ENCODE assay signal across 27 cellular contexts in genomic region chr9:89646189-89646588, GRCh38. TPM values are rescaled to one million over a fixed set of nuclear protein-coding genes. Genes with fewer than 3 reads are reported as not detected.
A peak's percentile ranks its signal among the peaks of the same experiment; 100 is the strongest.
DNase-seq lines count a peak whose midpoint lies in the region; ATAC-seq, FAIRE-seq and TF ChIP-seq lines count a peak whose summit lies in the region.
"Had no signal": no experiment of that assay in that cellular context is flagged by ENCODE, and none has a peak within 500 bp of the region (broad histone marks: within the 10 kb centered on the region; RNA-seq: fewer than 3 reads in every experiment).

No MANE protein-coding gene starts in this region.

- H3K36me3 Mint-ChIP-seq in dendritic cell treated with granulocyte-macrophage colony-stimulating factor and Interleukin-4, amounts not matched to agents 40 ng/mL and 50 ng/mL, for 4 days (ENCODE audit: low read depth) = no peaks in the 10 kb centered on the region
- H3K36me3 Mint-ChIP-seq: CD14-positive monocyte; CD4-positive, alpha-beta memory T cell; CD4-positive, CD25-positive, alpha-beta regulatory T cell; CD8-positive, alpha-beta memory T cell had no signal

- no peak for ATAC-seq in HepG2
- ATAC-seq in right lobe of liver = no peak
- no peak for ATAC-seq in SK-N-SH treated with all-trans-retinoic acid at 6 μM for 48 hours
- ATAC-seq: GM12878 had no signal

- in situ Hi-C loops in HepG2 (cut with HindIII; ENCODE audit: extremely low pct_ligation_motif_present, low pct_unique_long_range_greater_than_20kb) = no loop called here

- H3K4me3 ChIP-seq in HepG2 (replicated peaks in 1 of 3; ENCODE audit: insufficient read depth in 1 of 3, low read depth in 2 of 3, low read length in 3 of 3) (no peak overlapping the region), right lobe of liver (no peak overlapping the region), vagina (no peak overlapping the region)
- H3K4me3 ChIP-seq: BLaER1, GM12878 had no signal

- no peaks in the 10 kb centered on the region for H4K20me1 ChIP-seq in HepG2 (ENCODE audit: insufficient read depth, low read length)
- H4K20me1 ChIP-seq: BLaER1 had no signal

- H3K9ac ChIP-seq in HepG2 (ENCODE audit: insufficient read depth, low read depth, low read length) = no peak overlapping the region
- H3K9ac ChIP-seq: BLaER1 had no signal

- no peaks in the 10 kb centered on the region for H3K79me2 ChIP-seq in HepG2 (ENCODE audit: insufficient read depth, low read length)

- no peak for FAIRE-seq in HepG2 (lab: Jason Lieb, UNC)
- FAIRE-seq: GM12878, GM12892, GM18507 had no signal

- TF ChIP-seq POLR2A in HepG2 (IDR thresholded peaks at IDR 0.05; ENCODE audit: insufficient read depth in 1 of 2, low read depth in 2 of 2, low read length in 2 of 2) (no peak), right lobe of liver (IDR thresholded peaks at IDR 0.05) (no peak), vagina (IDR thresholded peaks at IDR 0.05) (no peak)

- no peaks in the 10 kb centered on the region for H3K9me3 Mint-ChIP-seq in dendritic cell treated with granulocyte-macrophage colony-stimulating factor and Interleukin-4, amounts not matched to agents 40 ng/mL and 50 ng/mL, for 4 days
- H3K9me3 Mint-ChIP-seq: CD4-positive, CD25-positive, alpha-beta regulatory T cell; CD8-positive, alpha-beta memory T cell had no signal

- peaks cover 36% of the 10 kb centered on the region for H3K4me1 ChIP-seq in HepG2 (ENCODE audit: insufficient read depth, low read length)
- peaks cover 0 to 34% (median 14%) of the 10 kb centered on the region in 4 donors for H3K4me1 ChIP-seq in right lobe of liver
- H3K4me1 ChIP-seq in vagina = peaks cover 24% of the 10 kb centered on the region
- H3K4me1 ChIP-seq: BE2C had no signal

- peaks cover 23% of the 10 kb centered on the region for H3K27me3 Mint-ChIP-seq in dendritic cell treated with granulocyte-macrophage colony-stimulating factor and Interleukin-4, amounts not matched to agents 40 ng/mL and 50 ng/mL, for 4 days
- H3K27me3 Mint-ChIP-seq: CD4-positive, alpha-beta memory T cell had no signal

- no TSS peak for BruUV-seq in HepG2 (replicated peaks; lab: Mats Ljungman, UMichigan)

- no peak overlapping the region for H3K4me2 ChIP-seq in HepG2 (ENCODE audit: low read depth, low read length)
- H3K4me2 ChIP-seq: BLaER1 had no signal

- DNase-seq in HepG2 (ENCODE audit: low spot score) (no peak), right lobe of liver (no peak), vagina (ENCODE audit: extremely low spot score in 2 of 2) (no peak), NCI-H226 (no peak)
- DNase-seq: ACHN; BE2C; C1 segment of cervical spinal cord; CD4-positive, alpha-beta memory T cell; CD4-positive, CD25-positive, alpha-beta regulatory T cell; CD8-positive, alpha-beta memory T cell; COR-L47; DMS 273 treated with DMSO at 0.1 percent for 48 hours; DMS153; DMS53; DMS79; DND-41; EL; GDM1 had no signal

- TF ChIP-seq EP300 in HepG2 (IDR thresholded peaks at IDR 0.05; ENCODE audit: low read depth in 2 of 2, low read length in 2 of 2) (no peak), HepG2 (CRISPR knock-in tag; IDR thresholded peaks at IDR 0.05; ENCODE audit: borderline replicate concordance) (no peak)

- peaks cover 32% of the 10 kb centered on the region for H3K4me1 Mint-ChIP-seq in dendritic cell treated with granulocyte-macrophage colony-stimulating factor and Interleukin-4, amounts not matched to agents 40 ng/mL and 50 ng/mL, for 4 days (ENCODE audit: low read depth)
- H3K4me1 Mint-ChIP-seq: CD14-positive monocyte; CD4-positive, alpha-beta memory T cell; CD4-positive, CD25-positive, alpha-beta regulatory T cell; CD8-positive, alpha-beta memory T cell had no signal

- H3K9me3 ChIP-seq in HepG2 (ENCODE audit: low read length) = no peaks in the 10 kb centered on the region
- no peaks in the 10 kb centered on the region for H3K9me3 ChIP-seq in right lobe of liver
- H3K9me3 ChIP-seq in vagina = no peaks in the 10 kb centered on the region
- H3K9me3 ChIP-seq: BE2C, BLaER1 had no signal

- H3K36me3 ChIP-seq in HepG2 (replicated peaks in 1 of 2; ENCODE audit: control insufficient read depth in 1 of 2, insufficient read depth in 2 of 2, low read length in 2 of 2) (no peaks in the 10 kb centered on the region), right lobe of liver (no peaks in the 10 kb centered on the region), vagina (no peaks in the 10 kb centered on the region)
- H3K36me3 ChIP-seq: BE2C, BLaER1 had no signal

- H3K27ac ChIP-seq in HepG2 (ENCODE audit: extremely low read length, insufficient read depth, low read length) (no peak overlapping the region), right lobe of liver (no peak overlapping the region), vagina (peak overlapping the region; percentile 50)
- H3K27ac ChIP-seq: 22Rv1, BLaER1 had no signal

- peak overlapping the region; percentile 60 for H3K27ac Mint-ChIP-seq in dendritic cell treated with granulocyte-macrophage colony-stimulating factor and Interleukin-4, amounts not matched to agents 40 ng/mL and 50 ng/mL, for 4 days
- H3K27ac Mint-ChIP-seq: CD14-positive monocyte; CD4-positive, alpha-beta memory T cell had no signal

- no peak overlapping the region for H3K4me3 Mint-ChIP-seq in dendritic cell treated with granulocyte-macrophage colony-stimulating factor and Interleukin-4, amounts not matched to agents 40 ng/mL and 50 ng/mL, for 4 days
- H3K4me3 Mint-ChIP-seq: CD14-positive monocyte; CD4-positive, alpha-beta memory T cell; CD4-positive, CD25-positive, alpha-beta regulatory T cell; CD8-positive, alpha-beta memory T cell had no signal

- H3K27me3 ChIP-seq in HepG2 (ENCODE audit: control insufficient read depth in 1 of 2, insufficient read depth in 2 of 2, low read length in 2 of 2) = peaks cover 2 to 22% of the 10 kb centered on the region in 2 experiments; a peak in 4 of 5 replicates
- H3K27me3 ChIP-seq in right lobe of liver = no peaks in the 10 kb centered on the region
- no peaks in the 10 kb centered on the region for H3K27me3 ChIP-seq in vagina
- H3K27me3 ChIP-seq: BE2C, BLaER1 had no signal

- no peak overlapping the region for H2AFZ ChIP-seq in HepG2 (ENCODE audit: low read length)

- POLR2A ChIA-PET in HepG2 (lab: Yijun Ruan, JAX) = no interaction called here

- CTCF ChIA-PET in HepG2 (lab: Yijun Ruan, JAX; ENCODE audit: low intra/inter-chr PET ratio, low total read pairs) = no interaction called here

- TF ChIP-seq CTCF in HepG2 (CRISPR knock-in tag; IDR thresholded peaks at IDR 0.05) = no peak
- no peak for TF ChIP-seq CTCF in right lobe of liver (IDR thresholded peaks at IDR 0.05)
- TF ChIP-seq CTCF in vagina (IDR thresholded peaks at IDR 0.05) = no peak

- TF ChIP-seq RAD21 in HepG2 (CRISPR knock-in tag; IDR thresholded peaks at IDR 0.05) = no peak

- intact Hi-C loops in HepG2 (cut with micrococcal nuclease; ENCODE audit: unreplicated experiment) (no loop called here), right lobe of liver (cut with DNase I) (no loop called here), vagina (cut with DNase I) (no loop called here)
- intact Hi-C loops in dendritic cell treated with granulocyte-macrophage colony-stimulating factor and Interleukin-4, amounts not matched to agents 40 ng/mL and 50 ng/mL, for 4 days (cut with micrococcal nuclease) = no loop called here

- 73% methylated on average over 3 of the region's 3 CpGs for WGBS in HepG2 (ENCODE audit: low lambda C conversion rate)
- WGBS in right lobe of liver (ENCODE audit: insufficient coverage, low coverage, low lambda C conversion rate, missing lambda C conversion rate) = 88% methylated on average over 3 of the region's 3 CpGs

TF ChIP-seq in HepG2, 621 proteins besides CTCF, POLR2A, EP300 and RAD21 (continues in another document):
- TF ChIP-seq MAFK (conservative IDR thresholded peaks at IDR 0.05 in 1 of 2, IDR thresholded peaks at IDR 0.05 in 1 of 2; ENCODE audit: low read length in 2 of 2) = peak; percentile 81 to 85

TF ChIP-seq in SK-N-SH treated with all-trans-retinoic acid at 6 μM for 48 hours, 23 proteins besides CTCF, POLR2A, EP300 and RAD21 (continues in another document):
- TF ChIP-seq SNAI2 (CRISPR knock-in tag; IDR thresholded peaks at IDR 0.05) = no peak
- no peak for TF ChIP-seq TOX (CRISPR knock-in tag; IDR thresholded peaks at IDR 0.05; ENCODE audit: borderline replicate concordance)
- TF ChIP-seq ZFP30 (CRISPR knock-in tag; IDR thresholded peaks at IDR 0.05) = no peak
- TF ChIP-seq, protein P1, sequence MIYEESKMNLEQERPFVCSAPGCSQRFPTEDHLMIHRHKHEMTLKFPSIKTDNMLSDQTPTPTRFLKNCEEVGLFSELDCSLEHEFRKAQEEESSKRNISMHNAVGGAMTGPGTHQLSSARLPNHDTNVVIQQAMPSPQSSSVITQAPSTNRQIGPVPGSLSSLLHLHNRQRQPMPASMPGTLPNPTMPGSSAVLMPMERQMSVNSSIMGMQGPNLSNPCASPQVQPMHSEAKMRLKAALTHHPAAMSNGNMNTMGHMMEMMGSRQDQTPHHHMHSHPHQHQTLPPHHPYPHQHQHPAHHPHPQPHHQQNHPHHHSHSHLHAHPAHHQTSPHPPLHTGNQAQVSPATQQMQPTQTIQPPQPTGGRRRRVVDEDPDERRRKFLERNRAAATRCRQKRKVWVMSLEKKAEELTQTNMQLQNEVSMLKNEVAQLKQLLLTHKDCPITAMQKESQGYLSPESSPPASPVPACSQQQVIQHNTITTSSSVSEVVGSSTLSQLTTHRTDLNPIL (CRISPR knock-in tag; IDR thresholded peaks at IDR 0.05; ENCODE audit: low read depth) = no peak

RNA-seq across cellular contexts. Expression of gene GADD45G, which starts 41.4 kb away (rescaled TPM):
- total RNA-seq in HepG2 (2016; rRNA removed; fragmentation: Illumina TruSeq; extraction: Trizol) (not detected in 2 replicates), right lobe of liver (100 to 1,000 TPM in 2 of 6 experiments, 10 to 100 TPM in 4; 11.4 to 130 (median 30.9) TPM), vagina (16.2 TPM)
- total RNA-seq in HepG2 (2016; cell fraction: cytosol; rRNA removed; fragmentation: Illumina TruSeq; extraction: Trizol; ENCODE audit: low read depth) = not detected in 2 replicates
- total RNA-seq in HepG2 (2016; cell fraction: insoluble cytoplasmic fraction; rRNA removed; fragmentation: Illumina TruSeq; extraction: Trizol) = not detected in 2 replicates
- not detected in 2 replicates for total RNA-seq in HepG2 (2016; cell fraction: membrane; rRNA removed; fragmentation: Illumina TruSeq; extraction: Trizol)
- not detected in 2 replicates for total RNA-seq in HepG2 (2016; cell fraction: nucleus; rRNA removed; fragmentation: Illumina TruSeq; extraction: Trizol)
- not detected in 2 replicates for polyA plus RNA-seq in HepG2 (2011; rRNA removed)
- polyA plus RNA-seq in HepG2 (2011; cell fraction: cytosol; rRNA removed) = not detected in 2 replicates
- polyA plus RNA-seq in HepG2 (2011; cell fraction: nucleus; rRNA removed) = not detected in 2 replicates
- not detected in 2 replicates for polyA plus RNA-seq in HepG2 (2012)
- not detected in 2 replicates for polyA plus RNA-seq in HepG2 (2016; cell fraction: cytosol; fragmentation: Illumina TruSeq; extraction: Trizol; ENCODE audit: low read depth)
- polyA plus RNA-seq in HepG2 (2016; cell fraction: insoluble cytoplasmic fraction; fragmentation: Illumina TruSeq; extraction: Trizol; ENCODE audit: low read depth) = not detected in 2 replicates
- not detected in 2 replicates for polyA plus RNA-seq in HepG2 (2016; cell fraction: membrane; fragmentation: Illumina TruSeq; extraction: Trizol; ENCODE audit: low read depth)
- polyA plus RNA-seq in HepG2 (2016; cell fraction: nucleus; fragmentation: Illumina TruSeq; extraction: Trizol; ENCODE audit: insufficient read depth, low read depth) = not detected in 2 replicates
- not detected in 2 replicates for polyA minus RNA-seq in HepG2 (2011; rRNA and poly(A)+ RNA removed; ENCODE audit: low replicate concordance)
- polyA minus RNA-seq in HepG2 (2011; cell fraction: cytosol; rRNA and poly(A)+ RNA removed) = not detected in 2 replicates
- polyA minus RNA-seq in HepG2 (2011; cell fraction: nucleus; rRNA and poly(A)+ RNA removed) = not detected in 2 replicates
- total RNA-seq: G401 had no signal

Comparison
In these comparisons a context has a peak if more than half of its experiments do, and no peak if none do; other contexts are left out.
1. RNA of gene GADD45G, which starts 41.4 kb away (total RNA-seq): 11.4 to 130 TPM in right lobe of liver and 16.2 TPM in vagina (single experiment); not detected in HepG2; every median in the first group is over 10 times any median in the second.